15 cellular contexts compared by ENCODE assay signal in genomic region chr22:46087336-46087690, GRCh38.
DNase-seq lines count a peak whose midpoint lies in the region; ATAC-seq, FAIRE-seq and TF ChIP-seq lines count a peak whose summit lies in the region.
"Had no signal": no experiment of that assay in that cellular context is flagged by ENCODE, and none has a peak within 500 bp of the region (broad histone marks: within the 10 kb centered on the region; RNA-seq: fewer than 3 reads in every experiment).

No MANE protein-coding gene starts in this region.

- H3K27ac ChIP-seq in HEK293 (ENCODE audit: extremely low read depth, low read depth, low read length) (0 out of 2 replicates have a peak overlapping the region, but pooled peaks have one; percentile 6), brain microvascular endothelial cell (peak overlapping the region; percentile 92), right lobe of liver (peak overlapping the region; percentile 79 to 87 (median 81)), suprapubic skin (peak overlapping the region; percentile 98)

- H3K27me3 Mint-ChIP-seq in stimulated activated memory B cell treated with anti-CD40 and anti-IgM and Interleukin-4, amounts not matched to agents 10 μg/mL and 1 μg/mL and 100 μg/mL, for 72 hours = no peaks in the 10 kb centered on the region
- H3K27me3 Mint-ChIP-seq: activated CD4-positive, alpha-beta T cell treated with anti-CD3 and anti-CD28 coated beads, Interleukin-2, amount 10 ng/mL, durations not matched to agents 7 days and 5 days had no signal

- H3K27me3 ChIP-seq in brain microvascular endothelial cell (replicated peaks) = no peaks in the 10 kb centered on the region
- H3K27me3 ChIP-seq in right lobe of liver = no peaks in the 10 kb centered on the region
- H3K27me3 ChIP-seq in suprapubic skin = no peaks in the 10 kb centered on the region

- H3K36me3 ChIP-seq in HEK293 (ENCODE audit: control insufficient read depth in 2 of 2, insufficient read depth in 1 of 2, low read length in 2 of 2) (peaks cover 0 to 21% of the 10 kb centered on the region in 2 experiments; a peak in 1 of 3 replicates), brain microvascular endothelial cell (replicated peaks) (peaks cover 47% of the 10 kb centered on the region), right lobe of liver (peaks cover 0 to 5% (median 0%) of the 10 kb centered on the region in 4 donors), suprapubic skin (peaks cover 8% of the 10 kb centered on the region)

- intact Hi-C loops in right lobe of liver (cut with DNase I) = no loop called here

- CTCF ChIA-PET in HEK293 (lab: Yijun Ruan, JAX) = interaction anchor here (0.6 kb wide), 1 partner anchor 13 kb away, joined by 3 read pairs; no protein-coding TSS in a partner anchor

- TF ChIP-seq POLR2A in right lobe of liver (IDR thresholded peaks at IDR 0.05) = no peak
- no peak for TF ChIP-seq POLR2A in suprapubic skin (IDR thresholded peaks at IDR 0.05)
- TF ChIP-seq POLR2A in H54 (IDR thresholded peaks at IDR 0.05; ENCODE audit: low read depth, low read length) = no peak

- no peak for TF ChIP-seq EP300 in suprapubic skin (IDR thresholded peaks at IDR 0.05)

- FAIRE-seq in H54 (lab: Jason Lieb, UNC) = no peak
- FAIRE-seq: D721Med had no signal

- TF ChIP-seq CTCF in HEK293 (tag by site-specific recombination; IDR thresholded peaks at IDR 0.05) = no peak
- no peak for TF ChIP-seq CTCF in brain microvascular endothelial cell (IDR thresholded peaks at IDR 0.05; ENCODE audit: low read depth, low read length, missing control alignments)
- TF ChIP-seq CTCF in right lobe of liver (IDR thresholded peaks at IDR 0.05) = no peak
- no peak for TF ChIP-seq CTCF in suprapubic skin (IDR thresholded peaks at IDR 0.05)
- no peak for TF ChIP-seq CTCF in omental fat pad (IDR thresholded peaks at IDR 0.05)

- in situ Hi-C loops in brain microvascular endothelial cell (cut with HindIII; ENCODE audit: low pct_ligation_motif_present, low sequenced_read_pairs) = no loop called here

- no peak overlapping the region for H3K27ac Mint-ChIP-seq in stimulated activated memory B cell treated with anti-CD40 and anti-IgM and Interleukin-4, amounts not matched to agents 10 μg/mL and 1 μg/mL and 100 μg/mL, for 72 hours
- H3K27ac Mint-ChIP-seq: activated CD4-positive, alpha-beta T cell treated with anti-CD3 and anti-CD28 coated beads, Interleukin-2, amount 10 ng/mL, durations not matched to agents 7 days and 5 days had no signal

- H3K9me3 ChIP-seq in HEK293 (ENCODE audit: control insufficient read depth, insufficient read depth, low read depth, low read length) = no peaks in the 10 kb centered on the region
- H3K9me3 ChIP-seq in right lobe of liver = no peaks in the 10 kb centered on the region
- no peaks in the 10 kb centered on the region for H3K9me3 ChIP-seq in suprapubic skin

- DNase-seq in brain microvascular endothelial cell (no peak), right lobe of liver (no peak), suprapubic skin (ENCODE audit: low spot score in 2 of 2) (no peak), omental fat pad (ENCODE audit: low spot score) (no peak), H54 (ENCODE audit: insufficient read length, low spot score) (no peak)
- no peak for DNase-seq in stimulated activated naive CD4-positive, alpha-beta T cell (lab: John Stamatoyannopoulos, UW)
- DNase-seq: activated CD4-positive, alpha-beta T cell treated with anti-CD3 and anti-CD28 coated beads, Interleukin-2, amount 10 ng/mL, durations not matched to agents 7 days and 5 days; activated naive CD4-positive, alpha-beta T cell treated with Interleukin-2 at 50 U/mL for 16 hours; effector CD4-positive, alpha-beta T cell; NCI-H510A treated with DMSO at 0.1 percent for 48 hours; stimulated activated CD4-positive, alpha-beta T cell treated with anti-CD3 and anti-CD28 coated beads, Interleukin-2, amount 100 ng/mL, for 48 hours had no signal

- H3K9me3 Mint-ChIP-seq in stimulated activated memory B cell treated with anti-CD40 and anti-IgM and Interleukin-4, amounts not matched to agents 10 μg/mL and 1 μg/mL and 100 μg/mL, for 72 hours = no peaks in the 10 kb centered on the region
- H3K9me3 Mint-ChIP-seq: activated CD4-positive, alpha-beta T cell treated with anti-CD3 and anti-CD28 coated beads, Interleukin-2, amount 10 ng/mL, durations not matched to agents 7 days and 5 days had no signal

- no peak for ATAC-seq in right lobe of liver
- no peak for ATAC-seq in stimulated activated memory B cell treated with anti-CD40 and anti-IgM and Interleukin-4, amounts not matched to agents 10 μg/mL and 1 μg/mL and 100 μg/mL, for 72 hours
- ATAC-seq in omental fat pad (ENCODE audit: low FRiP score) = no peak

- no peaks in the 10 kb centered on the region for H3K36me3 Mint-ChIP-seq in stimulated activated memory B cell treated with anti-CD40 and anti-IgM and Interleukin-4, amounts not matched to agents 10 μg/mL and 1 μg/mL and 100 μg/mL, for 72 hours

- H3K4me1 Mint-ChIP-seq in stimulated activated memory B cell treated with anti-CD40 and anti-IgM and Interleukin-4, amounts not matched to agents 10 μg/mL and 1 μg/mL and 100 μg/mL, for 72 hours = peaks cover 8% of the 10 kb centered on the region

- peaks cover 6% of the 10 kb centered on the region for H3K4me1 ChIP-seq in HEK293 (ENCODE audit: control insufficient read depth, insufficient read depth, low read length)
- H3K4me1 ChIP-seq in right lobe of liver = peaks cover 0 to 70% (median 39%) of the 10 kb centered on the region in 4 donors
- peaks cover 100% of the 10 kb centered on the region for H3K4me1 ChIP-seq in suprapubic skin

- H3K4me3 Mint-ChIP-seq in stimulated activated memory B cell treated with anti-CD40 and anti-IgM and Interleukin-4, amounts not matched to agents 10 μg/mL and 1 μg/mL and 100 μg/mL, for 72 hours = no peak overlapping the region
- H3K4me3 Mint-ChIP-seq: activated CD4-positive, alpha-beta T cell treated with anti-CD3 and anti-CD28 coated beads, Interleukin-2, amount 10 ng/mL, durations not matched to agents 7 days and 5 days had no signal

- POLR2A ChIA-PET in HEK293 (lab: Yijun Ruan, JAX) = interaction anchor here (1.1 kb wide), 1 partner anchor 79 kb away, joined by 5 read pairs; no protein-coding TSS in a partner anchor

- WGBS in right lobe of liver (ENCODE audit: insufficient coverage, low coverage, low lambda C conversion rate, missing lambda C conversion rate) = no CpG with 5 or more reads among the region's 14 CpGs
- WGBS in suprapubic skin = 27% methylated on average over 9 of the region's 14 CpGs

- no peak overlapping the region for H3K4me3 ChIP-seq in HEK293 (ENCODE audit: low read depth, low read length)
- no peak overlapping the region for H3K4me3 ChIP-seq in brain microvascular endothelial cell (ENCODE audit: low read depth, low read length)
- no peak overlapping the region for H3K4me3 ChIP-seq in right lobe of liver
- H3K4me3 ChIP-seq in suprapubic skin = peak overlapping the region; percentile 79
- H3K4me3 ChIP-seq: SK-N-MC had no signal

TF ChIP-seq in HEK293, 187 proteins besides CTCF, POLR2A, EP300 and RAD21:
- peak; percentile 46; the same call in 1 of the 2 replicates for TF ChIP-seq ZNF600 (tag by site-specific recombination; IDR thresholded peaks at IDR 0.05)
- TF ChIP-seq REST (tag by site-specific recombination; IDR thresholded peaks at IDR 0.05) = no peak

Comparison
In these comparisons a context has a peak if more than half of its experiments do, and no peak if none do; other contexts are left out.
1. H3K27ac ChIP-seq: peak in every context shown above with its lines; median percentile 98 in suprapubic skin; 92 in brain microvascular endothelial cell; 81 in right lobe of liver; 6 in HEK293.